2 cellular contexts compared by ENCODE assay signal in the genomic region with DNA sequence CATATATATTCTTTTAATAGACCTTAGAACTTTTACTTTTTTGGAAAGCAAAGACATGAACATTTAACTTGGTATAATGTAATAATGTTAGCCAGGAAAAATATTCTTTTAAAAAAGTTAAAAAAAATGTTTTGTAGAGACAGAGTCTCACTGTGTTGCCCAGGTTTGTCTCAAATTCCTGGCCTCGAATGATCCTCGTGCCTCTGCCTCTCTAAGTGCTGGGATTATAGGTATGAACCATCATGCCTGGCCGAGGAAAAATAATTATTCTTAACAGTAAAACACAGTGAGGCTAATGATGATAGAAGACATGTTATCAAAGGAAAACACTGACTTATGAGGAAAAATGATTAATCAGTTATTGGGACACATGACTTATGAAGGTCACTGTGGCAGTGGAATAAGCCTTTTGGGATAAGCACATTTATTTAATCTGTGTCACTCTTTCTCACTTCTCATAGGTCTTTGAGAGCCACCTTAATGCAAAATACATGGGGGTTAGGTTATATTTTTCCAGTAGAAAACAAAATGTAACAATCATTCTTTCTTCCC.
TF ChIP-seq lines count a peak whose summit lies in the region.

No MANE protein-coding gene starts in this region.

TF ChIP-seq in GM12891, 5 proteins besides CTCF, POLR2A, EP300 and RAD21 (continued from another document):
- TF ChIP-seq POLR2AphosphoS5 (IDR thresholded peaks at IDR 0.05; ENCODE audit: low read depth, low read length) = no peak

TF ChIP-seq in K562, 482 proteins besides CTCF, POLR2A, EP300 and RAD21 (continues in another document):
- TF ChIP-seq, protein P1, sequence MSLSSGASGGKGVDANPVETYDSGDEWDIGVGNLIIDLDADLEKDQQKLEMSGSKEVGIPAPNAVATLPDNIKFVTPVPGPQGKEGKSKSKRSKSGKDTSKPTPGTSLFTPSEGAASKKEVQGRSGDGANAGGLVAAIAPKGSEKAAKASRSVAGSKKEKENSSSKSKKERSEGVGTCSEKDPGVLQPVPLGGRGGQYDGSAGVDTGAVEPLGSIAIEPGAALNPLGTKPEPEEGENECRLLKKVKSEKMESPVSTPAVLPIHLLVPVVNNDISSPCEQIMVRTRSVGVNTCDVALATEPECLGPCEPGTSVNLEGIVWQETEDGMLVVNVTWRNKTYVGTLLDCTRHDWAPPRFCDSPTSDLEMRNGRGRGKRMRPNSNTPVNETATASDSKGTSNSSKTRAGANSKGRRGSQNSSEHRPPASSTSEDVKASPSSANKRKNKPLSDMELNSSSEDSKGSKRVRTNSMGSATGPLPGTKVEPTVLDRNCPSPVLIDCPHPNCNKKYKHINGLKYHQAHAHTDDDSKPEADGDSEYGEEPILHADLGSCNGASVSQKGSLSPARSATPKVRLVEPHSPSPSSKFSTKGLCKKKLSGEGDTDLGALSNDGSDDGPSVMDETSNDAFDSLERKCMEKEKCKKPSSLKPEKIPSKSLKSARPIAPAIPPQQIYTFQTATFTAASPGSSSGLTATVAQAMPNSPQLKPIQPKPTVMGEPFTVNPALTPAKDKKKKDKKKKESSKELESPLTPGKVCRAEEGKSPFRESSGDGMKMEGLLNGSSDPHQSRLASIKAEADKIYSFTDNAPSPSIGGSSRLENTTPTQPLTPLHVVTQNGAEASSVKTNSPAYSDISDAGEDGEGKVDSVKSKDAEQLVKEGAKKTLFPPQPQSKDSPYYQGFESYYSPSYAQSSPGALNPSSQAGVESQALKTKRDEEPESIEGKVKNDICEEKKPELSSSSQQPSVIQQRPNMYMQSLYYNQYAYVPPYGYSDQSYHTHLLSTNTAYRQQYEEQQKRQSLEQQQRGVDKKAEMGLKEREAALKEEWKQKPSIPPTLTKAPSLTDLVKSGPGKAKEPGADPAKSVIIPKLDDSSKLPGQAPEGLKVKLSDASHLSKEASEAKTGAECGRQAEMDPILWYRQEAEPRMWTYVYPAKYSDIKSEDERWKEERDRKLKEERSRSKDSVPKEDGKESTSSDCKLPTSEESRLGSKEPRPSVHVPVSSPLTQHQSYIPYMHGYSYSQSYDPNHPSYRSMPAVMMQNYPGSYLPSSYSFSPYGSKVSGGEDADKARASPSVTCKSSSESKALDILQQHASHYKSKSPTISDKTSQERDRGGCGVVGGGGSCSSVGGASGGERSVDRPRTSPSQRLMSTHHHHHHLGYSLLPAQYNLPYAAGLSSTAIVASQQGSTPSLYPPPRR (CRISPR knock-in tag; IDR thresholded peaks at IDR 0.05; ENCODE audit: borderline replicate concordance) = no peak
- TF ChIP-seq CSDE1 (IDR thresholded peaks at IDR 0.05) (no peak), XRCC5 (IDR thresholded peaks at IDR 0.05; ENCODE audit: low read depth, low read length) (no peak), ERF (CRISPR knock-in tag; IDR thresholded peaks at IDR 0.05) (no peak), CXXC5 (CRISPR knock-in tag; IDR thresholded peaks at IDR 0.05) (no peak), HIVEP1 (CRISPR knock-in tag; IDR thresholded peaks at IDR 0.05) (no peak), NBN (IDR thresholded peaks at IDR 0.05; ENCODE audit: low read depth) (no peak), TCF3 (CRISPR knock-in tag; IDR thresholded peaks at IDR 0.05) (peak; percentile 61), RFX1 (IDR thresholded peaks at IDR 0.05) (no peak), SNRNP70 (optimal IDR thresholded peaks at IDR 0.05; ENCODE audit: low read depth, low read length) (no peak), ZNF263 (CRISPR knock-in tag; IDR thresholded peaks at IDR 0.05; ENCODE audit: borderline replicate concordance) (no peak), CBFA2T3 (IDR thresholded peaks at IDR 0.05) (peak; percentile 76), TSC22D4 (tag; IDR thresholded peaks at IDR 0.05) (no peak), MTA3 (IDR thresholded peaks at IDR 0.05; ENCODE audit: borderline replicate concordance) (no peak), RBM14 (IDR thresholded peaks at IDR 0.05; ENCODE audit: borderline replicate concordance, insufficient read depth, low read depth, low read length) (no peak), RBM15 (IDR thresholded peaks at IDR 0.05; ENCODE audit: insufficient read depth, low read length) (no peak), NCOR1 (IDR thresholded peaks at IDR 0.05) (peak; percentile 44; the same call in 1 of the 2 replicates), CBFA2T2 (conservative IDR thresholded peaks at IDR 0.05) (peak; percentile 56), SRSF7 (optimal IDR thresholded peaks at IDR 0.05; ENCODE audit: low read depth, low read length) (no peak), ELF1 (tag; IDR thresholded peaks at IDR 0.05) (no peak), ZNF124 (CRISPR knock-in tag; IDR thresholded peaks at IDR 0.05) (no peak), TGIF2 (CRISPR knock-in tag; IDR thresholded peaks at IDR 0.05) (no peak), ESRRB (CRISPR knock-in tag; IDR thresholded peaks at IDR 0.05; ENCODE audit: borderline replicate concordance) (no peak), KDM1A (IDR thresholded peaks at IDR 0.05) (peak in 1 of 2 experiments; percentile 6; a peak in 1 of 4 replicates)
- TF ChIP-seq, protein P2, sequence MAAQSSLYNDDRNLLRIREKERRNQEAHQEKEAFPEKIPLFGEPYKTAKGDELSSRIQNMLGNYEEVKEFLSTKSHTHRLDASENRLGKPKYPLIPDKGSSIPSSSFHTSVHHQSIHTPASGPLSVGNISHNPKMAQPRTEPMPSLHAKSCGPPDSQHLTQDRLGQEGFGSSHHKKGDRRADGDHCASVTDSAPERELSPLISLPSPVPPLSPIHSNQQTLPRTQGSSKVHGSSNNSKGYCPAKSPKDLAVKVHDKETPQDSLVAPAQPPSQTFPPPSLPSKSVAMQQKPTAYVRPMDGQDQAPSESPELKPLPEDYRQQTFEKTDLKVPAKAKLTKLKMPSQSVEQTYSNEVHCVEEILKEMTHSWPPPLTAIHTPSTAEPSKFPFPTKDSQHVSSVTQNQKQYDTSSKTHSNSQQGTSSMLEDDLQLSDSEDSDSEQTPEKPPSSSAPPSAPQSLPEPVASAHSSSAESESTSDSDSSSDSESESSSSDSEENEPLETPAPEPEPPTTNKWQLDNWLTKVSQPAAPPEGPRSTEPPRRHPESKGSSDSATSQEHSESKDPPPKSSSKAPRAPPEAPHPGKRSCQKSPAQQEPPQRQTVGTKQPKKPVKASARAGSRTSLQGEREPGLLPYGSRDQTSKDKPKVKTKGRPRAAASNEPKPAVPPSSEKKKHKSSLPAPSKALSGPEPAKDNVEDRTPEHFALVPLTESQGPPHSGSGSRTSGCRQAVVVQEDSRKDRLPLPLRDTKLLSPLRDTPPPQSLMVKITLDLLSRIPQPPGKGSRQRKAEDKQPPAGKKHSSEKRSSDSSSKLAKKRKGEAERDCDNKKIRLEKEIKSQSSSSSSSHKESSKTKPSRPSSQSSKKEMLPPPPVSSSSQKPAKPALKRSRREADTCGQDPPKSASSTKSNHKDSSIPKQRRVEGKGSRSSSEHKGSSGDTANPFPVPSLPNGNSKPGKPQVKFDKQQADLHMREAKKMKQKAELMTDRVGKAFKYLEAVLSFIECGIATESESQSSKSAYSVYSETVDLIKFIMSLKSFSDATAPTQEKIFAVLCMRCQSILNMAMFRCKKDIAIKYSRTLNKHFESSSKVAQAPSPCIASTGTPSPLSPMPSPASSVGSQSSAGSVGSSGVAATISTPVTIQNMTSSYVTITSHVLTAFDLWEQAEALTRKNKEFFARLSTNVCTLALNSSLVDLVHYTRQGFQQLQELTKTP (IDR thresholded peaks at IDR 0.05; ENCODE audit: low read depth in 1 of 2, partially characterized antibody in 2 of 2) = no peak
- TF ChIP-seq, protein P3, sequence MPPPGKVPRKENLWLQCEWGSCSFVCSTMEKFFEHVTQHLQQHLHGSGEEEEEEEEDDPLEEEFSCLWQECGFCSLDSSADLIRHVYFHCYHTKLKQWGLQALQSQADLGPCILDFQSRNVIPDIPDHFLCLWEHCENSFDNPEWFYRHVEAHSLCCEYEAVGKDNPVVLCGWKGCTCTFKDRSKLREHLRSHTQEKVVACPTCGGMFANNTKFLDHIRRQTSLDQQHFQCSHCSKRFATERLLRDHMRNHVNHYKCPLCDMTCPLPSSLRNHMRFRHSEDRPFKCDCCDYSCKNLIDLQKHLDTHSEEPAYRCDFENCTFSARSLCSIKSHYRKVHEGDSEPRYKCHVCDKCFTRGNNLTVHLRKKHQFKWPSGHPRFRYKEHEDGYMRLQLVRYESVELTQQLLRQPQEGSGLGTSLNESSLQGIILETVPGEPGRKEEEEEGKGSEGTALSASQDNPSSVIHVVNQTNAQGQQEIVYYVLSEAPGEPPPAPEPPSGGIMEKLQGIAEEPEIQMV (tag; conservative IDR thresholded peaks at IDR 0.05; ENCODE audit: low read depth) = no peak
- TF ChIP-seq, protein P4, sequence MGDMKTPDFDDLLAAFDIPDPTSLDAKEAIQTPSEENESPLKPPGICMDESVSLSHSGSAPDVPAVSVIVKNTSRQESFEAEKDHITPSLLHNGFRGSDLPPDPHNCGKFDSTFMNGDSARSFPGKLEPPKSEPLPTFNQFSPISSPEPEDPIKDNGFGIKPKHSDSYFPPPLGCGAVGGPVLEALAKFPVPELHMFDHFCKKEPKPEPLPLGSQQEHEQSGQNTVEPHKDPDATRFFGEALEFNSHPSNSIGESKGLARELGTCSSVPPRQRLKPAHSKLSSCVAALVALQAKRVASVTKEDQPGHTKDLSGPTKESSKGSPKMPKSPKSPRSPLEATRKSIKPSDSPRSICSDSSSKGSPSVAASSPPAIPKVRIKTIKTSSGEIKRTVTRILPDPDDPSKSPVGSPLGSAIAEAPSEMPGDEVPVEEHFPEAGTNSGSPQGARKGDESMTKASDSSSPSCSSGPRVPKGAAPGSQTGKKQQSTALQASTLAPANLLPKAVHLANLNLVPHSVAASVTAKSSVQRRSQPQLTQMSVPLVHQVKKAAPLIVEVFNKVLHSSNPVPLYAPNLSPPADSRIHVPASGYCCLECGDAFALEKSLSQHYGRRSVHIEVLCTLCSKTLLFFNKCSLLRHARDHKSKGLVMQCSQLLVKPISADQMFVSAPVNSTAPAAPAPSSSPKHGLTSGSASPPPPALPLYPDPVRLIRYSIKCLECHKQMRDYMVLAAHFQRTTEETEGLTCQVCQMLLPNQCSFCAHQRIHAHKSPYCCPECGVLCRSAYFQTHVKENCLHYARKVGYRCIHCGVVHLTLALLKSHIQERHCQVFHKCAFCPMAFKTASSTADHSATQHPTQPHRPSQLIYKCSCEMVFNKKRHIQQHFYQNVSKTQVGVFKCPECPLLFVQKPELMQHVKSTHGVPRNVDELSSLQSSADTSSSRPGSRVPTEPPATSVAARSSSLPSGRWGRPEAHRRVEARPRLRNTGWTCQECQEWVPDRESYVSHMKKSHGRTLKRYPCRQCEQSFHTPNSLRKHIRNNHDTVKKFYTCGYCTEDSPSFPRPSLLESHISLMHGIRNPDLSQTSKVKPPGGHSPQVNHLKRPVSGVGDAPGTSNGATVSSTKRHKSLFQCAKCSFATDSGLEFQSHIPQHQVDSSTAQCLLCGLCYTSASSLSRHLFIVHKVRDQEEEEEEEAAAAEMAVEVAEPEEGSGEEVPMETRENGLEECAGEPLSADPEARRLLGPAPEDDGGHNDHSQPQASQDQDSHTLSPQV (IDR thresholded peaks at IDR 0.05) = 0 out of 2 replicates have a peak, but pooled peaks have one; percentile 28
- TF ChIP-seq, protein P5, sequence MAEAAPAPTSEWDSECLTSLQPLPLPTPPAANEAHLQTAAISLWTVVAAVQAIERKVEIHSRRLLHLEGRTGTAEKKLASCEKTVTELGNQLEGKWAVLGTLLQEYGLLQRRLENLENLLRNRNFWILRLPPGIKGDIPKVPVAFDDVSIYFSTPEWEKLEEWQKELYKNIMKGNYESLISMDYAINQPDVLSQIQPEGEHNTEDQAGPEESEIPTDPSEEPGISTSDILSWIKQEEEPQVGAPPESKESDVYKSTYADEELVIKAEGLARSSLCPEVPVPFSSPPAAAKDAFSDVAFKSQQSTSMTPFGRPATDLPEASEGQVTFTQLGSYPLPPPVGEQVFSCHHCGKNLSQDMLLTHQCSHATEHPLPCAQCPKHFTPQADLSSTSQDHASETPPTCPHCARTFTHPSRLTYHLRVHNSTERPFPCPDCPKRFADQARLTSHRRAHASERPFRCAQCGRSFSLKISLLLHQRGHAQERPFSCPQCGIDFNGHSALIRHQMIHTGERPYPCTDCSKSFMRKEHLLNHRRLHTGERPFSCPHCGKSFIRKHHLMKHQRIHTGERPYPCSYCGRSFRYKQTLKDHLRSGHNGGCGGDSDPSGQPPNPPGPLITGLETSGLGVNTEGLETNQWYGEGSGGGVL (CRISPR knock-in tag; IDR thresholded peaks at IDR 0.05) = no peak
- TF ChIP-seq, protein P6, sequence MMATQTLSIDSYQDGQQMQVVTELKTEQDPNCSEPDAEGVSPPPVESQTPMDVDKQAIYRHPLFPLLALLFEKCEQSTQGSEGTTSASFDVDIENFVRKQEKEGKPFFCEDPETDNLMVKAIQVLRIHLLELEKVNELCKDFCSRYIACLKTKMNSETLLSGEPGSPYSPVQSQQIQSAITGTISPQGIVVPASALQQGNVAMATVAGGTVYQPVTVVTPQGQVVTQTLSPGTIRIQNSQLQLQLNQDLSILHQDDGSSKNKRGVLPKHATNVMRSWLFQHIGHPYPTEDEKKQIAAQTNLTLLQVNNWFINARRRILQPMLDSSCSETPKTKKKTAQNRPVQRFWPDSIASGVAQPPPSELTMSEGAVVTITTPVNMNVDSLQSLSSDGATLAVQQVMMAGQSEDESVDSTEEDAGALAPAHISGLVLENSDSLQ (IDR thresholded peaks at IDR 0.05) = no peak
